ENCODE assay signal across 22 cellular contexts in the genomic region with DNA sequence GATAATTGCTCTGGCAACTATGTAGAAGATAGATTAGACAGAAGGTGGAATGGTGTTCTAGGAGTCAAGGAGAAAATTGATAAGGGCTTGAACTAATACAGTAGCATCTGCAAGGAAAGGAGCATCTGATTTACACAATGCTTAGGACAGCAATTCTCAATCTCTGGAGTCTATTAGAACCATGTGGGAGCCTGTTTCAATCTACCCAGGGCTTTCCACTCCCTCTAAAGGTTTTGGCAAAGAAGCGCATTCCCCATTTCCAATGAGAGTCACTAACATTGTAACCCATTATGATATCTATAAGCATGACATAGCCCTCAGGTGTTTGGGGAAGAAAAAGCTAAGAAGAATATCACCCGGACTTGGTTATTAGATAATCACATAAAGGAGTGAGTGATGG.
DNase-seq lines count a peak whose midpoint lies in the region; FAIRE-seq and TF ChIP-seq lines count a peak whose summit lies in the region.
"Had no signal": no experiment of that assay in that cellular context is flagged by ENCODE, and none has a peak within 500 bp of the region (broad histone marks: within the 10 kb centered on the region; RNA-seq: fewer than 3 reads in every experiment).

No MANE protein-coding gene starts in this region.

- H3K36me3 Mint-ChIP-seq in activated naive CD4-positive, alpha-beta T cell treated with anti-CD3 and anti-CD28 coated beads, Interleukin-2, amount 10 ng/mL, durations not matched to agents 7 days and 5 days: no peaks in the 10 kb centered on the region
- H3K36me3 Mint-ChIP-seq: CD4-positive, CD25-positive, alpha-beta regulatory T cell; CD8-positive, alpha-beta memory T cell; IgD-negative memory B cell had no signal

- TF ChIP-seq POLR2A in H1 (IDR thresholded peaks at IDR 0.05; ENCODE audit: control extremely low read depth in 1 of 2, low read depth in 2 of 2, low read length in 2 of 2): no peak
- TF ChIP-seq POLR2A in tibial nerve (IDR thresholded peaks at IDR 0.05): no peak

- no peak for FAIRE-seq in H1 (lab: Jason Lieb, UNC)
- FAIRE-seq: A204.1, GM12891, HepG2 had no signal

- no peaks in the 10 kb centered on the region for H3K9me3 Mint-ChIP-seq in activated naive CD4-positive, alpha-beta T cell treated with anti-CD3 and anti-CD28 coated beads, Interleukin-2, amount 10 ng/mL, durations not matched to agents 7 days and 5 days

- H3K27ac ChIP-seq in H1 (ENCODE audit: low read depth, low read length) (no peak overlapping the region), mesendoderm (ENCODE audit: low read depth, low read length) (no peak overlapping the region), tibial nerve (no peak overlapping the region)

- peaks cover 6% of the 10 kb centered on the region for H3K27me3 Mint-ChIP-seq in activated naive CD4-positive, alpha-beta T cell treated with anti-CD3 and anti-CD28 coated beads, Interleukin-2, amount 10 ng/mL, durations not matched to agents 7 days and 5 days
- H3K27me3 Mint-ChIP-seq: CD4-positive, CD25-positive, alpha-beta regulatory T cell; CD8-positive, alpha-beta memory T cell had no signal

- H3K79me2 ChIP-seq in H1 (ENCODE audit: control insufficient read depth in 1 of 2, insufficient read depth in 2 of 2, low read length in 2 of 2) (no peaks in the 10 kb centered on the region), mesendoderm (ENCODE audit: control insufficient read depth, insufficient read depth, low read length) (no peaks in the 10 kb centered on the region)

- H4K5ac ChIP-seq in H1 (ENCODE audit: insufficient read length, low read depth, low read length) (no peak overlapping the region), mesendoderm (ENCODE audit: low read length) (no peak overlapping the region)

- H4K8ac ChIP-seq in H1 (ENCODE audit: extremely low read depth, insufficient read depth, low read length): no peak overlapping the region
- H4K8ac ChIP-seq in mesendoderm (ENCODE audit: low read depth, low read length): peak overlapping the region; percentile 56

- no peaks in the 10 kb centered on the region for H3K27me3 ChIP-seq in H1 (replicated peaks in 1 of 4; ENCODE audit: control insufficient read depth in 3 of 4, extremely low read depth in 1 of 4, insufficient read depth in 3 of 4, low read length in 3 of 4)
- no peaks in the 10 kb centered on the region for H3K27me3 ChIP-seq in mesendoderm (ENCODE audit: insufficient read depth, low read length, poor library complexity)
- no peaks in the 10 kb centered on the region for H3K27me3 ChIP-seq in tibial nerve
- H3K27me3 ChIP-seq: BE2C had no signal

- no peak overlapping the region for H2AFZ ChIP-seq in H1 (ENCODE audit: low read length)

- no peak for TF ChIP-seq EP300 in H1 (IDR thresholded peaks at IDR 0.05; ENCODE audit: borderline replicate concordance in 1 of 2, low read depth in 2 of 2, low read length in 2 of 2)
- TF ChIP-seq EP300 in tibial nerve (IDR thresholded peaks at IDR 0.05): no peak

- H3K36me3 ChIP-seq in H1 (ENCODE audit: control insufficient read depth in 2 of 4, insufficient read depth in 4 of 4, low read length in 3 of 4) (no peaks in the 10 kb centered on the region), mesendoderm (ENCODE audit: control insufficient read depth, insufficient read depth, low read length) (no peaks in the 10 kb centered on the region), tibial nerve (no peaks in the 10 kb centered on the region)
- H3K36me3 ChIP-seq: BE2C, HAP-1 had no signal

- TF ChIP-seq CTCF in H1 (IDR thresholded peaks at IDR 0.05; ENCODE audit: control extremely low read depth in 1 of 3, insufficient read depth in 1 of 3, low read depth in 1 of 3, low read length in 3 of 3) (no peak), tibial nerve (IDR thresholded peaks at IDR 0.05) (no peak)

- H3K14ac ChIP-seq in H1 (ENCODE audit: insufficient read length): no peak overlapping the region

- H3K4me1 ChIP-seq in H1 (replicated peaks in 1 of 4; ENCODE audit: control insufficient read depth in 3 of 4, insufficient read depth in 4 of 4, low read length in 3 of 4) (no peaks in the 10 kb centered on the region), mesendoderm (ENCODE audit: control insufficient read depth, low read depth, low read length) (no peaks in the 10 kb centered on the region), tibial nerve (no peaks in the 10 kb centered on the region)
- H3K4me1 ChIP-seq: BE2C, HAP-1 had no signal

- peak; percentile 5 for DNase-seq in GM03348 (ENCODE audit: low spot score)
- DNase-seq in H1 (ENCODE audit: low read depth in 1 of 2, low spot score in 2 of 2): no peak
- no peak for DNase-seq in mesendoderm
- DNase-seq in tibial nerve (ENCODE audit: low spot score in 2 of 2): no peak
- DNase-seq in activated naive CD4-positive, alpha-beta T cell treated with anti-CD3 and anti-CD28 coated beads, Interleukin-2, amount 10 ng/mL, durations not matched to agents 7 days and 5 days: no peak
- no peak for DNase-seq in GM19238 (ENCODE audit: insufficient read length, low spot score)
- no peak for DNase-seq in activated naive CD4-positive, alpha-beta T cell (lab: John Stamatoyannopoulos, UW)
- DNase-seq: BE2C; C1 segment of cervical spinal cord; CD4-positive, CD25-positive, alpha-beta regulatory T cell; CD8-positive, alpha-beta memory T cell; COR-L47; DMS 273 treated with DMSO at 0.1 percent for 48 hours; DMS53; DND-41; EL; KG1 had no signal

- H3K4me1 Mint-ChIP-seq in activated naive CD4-positive, alpha-beta T cell treated with anti-CD3 and anti-CD28 coated beads, Interleukin-2, amount 10 ng/mL, durations not matched to agents 7 days and 5 days: no peaks in the 10 kb centered on the region
- H3K4me1 Mint-ChIP-seq: CD4-positive, CD25-positive, alpha-beta regulatory T cell; CD8-positive, alpha-beta memory T cell; IgD-negative memory B cell had no signal

- H4K20me1 ChIP-seq in H1 (replicated peaks in 1 of 2; ENCODE audit: control insufficient read depth in 1 of 2, insufficient read depth in 2 of 2, low read length in 2 of 2): no peaks in the 10 kb centered on the region

- POLR2A ChIA-PET in H1 (lab: Charles Lee; ENCODE audit: partially characterized antibody): no interaction called here

- no peak overlapping the region for H2BK120ac ChIP-seq in H1 (replicated peaks; ENCODE audit: low read depth, low read length)
- H2BK120ac ChIP-seq in mesendoderm (ENCODE audit: low read depth, low read length): no peak overlapping the region

- no peak overlapping the region for H3K27ac Mint-ChIP-seq in activated naive CD4-positive, alpha-beta T cell treated with anti-CD3 and anti-CD28 coated beads, Interleukin-2, amount 10 ng/mL, durations not matched to agents 7 days and 5 days
- H3K27ac Mint-ChIP-seq: CD4-positive, CD25-positive, alpha-beta regulatory T cell; CD8-positive, alpha-beta memory T cell; IgD-negative memory B cell had no signal

- WGBS in H1 (ENCODE audit: extremely low coverage in 1 of 2, insufficient coverage in 1 of 2, insufficient read length in 1 of 2, insufficient replicate concordance in 2 of 2, low coverage in 1 of 2, low lambda C conversion rate in 2 of 2, missing lambda C conversion rate in 1 of 2), 2 experiments: 87% methylated on average over 2 of the region's 2 CpGs; no CpG with 5 or more reads in 1 of the 2 experiments
- no CpG with 5 or more reads among the region's 2 CpGs for WGBS in mesendoderm (ENCODE audit: extremely low coverage, insufficient coverage, low lambda C conversion rate)
- WGBS in tibial nerve, 2 donors: 93 to 97% methylated on average over 2 of the region's 2 CpGs

- H2BK5ac ChIP-seq in H1 (ENCODE audit: low read depth, low read length) (no peak overlapping the region), mesendoderm (ENCODE audit: low read length) (no peak overlapping the region)

- no peak overlapping the region for H3K4ac ChIP-seq in H1 (replicated peaks; ENCODE audit: insufficient read length, low read depth, low read length)
- no peak overlapping the region for H3K4ac ChIP-seq in mesendoderm (ENCODE audit: low read depth, low read length)

- H3K56ac ChIP-seq in H1 (replicated peaks; ENCODE audit: insufficient read length, low read depth, low read length): no peak overlapping the region
- no peak overlapping the region for H3K56ac ChIP-seq in mesendoderm (ENCODE audit: low read length)

- no peak overlapping the region for H2BK12ac ChIP-seq in H1 (ENCODE audit: low read depth, low read length)

- H3K4me2 ChIP-seq in H1 (ENCODE audit: insufficient read depth in 1 of 2, low read depth in 2 of 2, low read length in 2 of 2) (no peak overlapping the region), mesendoderm (ENCODE audit: low read length) (no peak overlapping the region)

- H2AK5ac ChIP-seq in H1 (ENCODE audit: low read depth, low read length) (no peak overlapping the region), mesendoderm (ENCODE audit: low read length) (no peak overlapping the region)

- H3K18ac ChIP-seq in H1 (ENCODE audit: extremely low read depth, low read length): no peak overlapping the region
- no peak overlapping the region for H3K18ac ChIP-seq in mesendoderm (ENCODE audit: low read length)

- H3K79me1 ChIP-seq in H1 (ENCODE audit: low read depth, low read length) (no peaks in the 10 kb centered on the region), mesendoderm (ENCODE audit: low read length) (no peaks in the 10 kb centered on the region)

- no peak overlapping the region for H2BK20ac ChIP-seq in H1 (ENCODE audit: low read length)

- no peak overlapping the region for H3K9ac ChIP-seq in H1 (replicated peaks in 1 of 4; ENCODE audit: extremely low read depth in 1 of 4, low read depth in 3 of 4, low read length in 3 of 4)
- no peak overlapping the region for H3K9ac ChIP-seq in mesendoderm (ENCODE audit: low read length)

- CTCF ChIA-PET in H1 (lab: Charles Lee; ENCODE audit: partially characterized antibody): interaction anchor here (0.6 kb wide), 1 partner anchor 133 kb away, joined by 3 read pairs; no protein-coding TSS in a partner anchor
- CTCF ChIA-PET in activated naive CD4-positive, alpha-beta T cell treated with anti-CD3 and anti-CD28 coated beads, Interleukin-2, amount 10 ng/mL, durations not matched to agents 7 days and 5 days (lab: Charles Lee): no interaction called here

- no peak overlapping the region for H3K4me3 Mint-ChIP-seq in activated naive CD4-positive, alpha-beta T cell treated with anti-CD3 and anti-CD28 coated beads, Interleukin-2, amount 10 ng/mL, durations not matched to agents 7 days and 5 days
- H3K4me3 Mint-ChIP-seq: CD4-positive, CD25-positive, alpha-beta regulatory T cell; CD8-positive, alpha-beta memory T cell; IgD-negative memory B cell had no signal

- no peak overlapping the region for H3K23ac ChIP-seq in H1 (ENCODE audit: insufficient read length)
- H3K23ac ChIP-seq in mesendoderm (ENCODE audit: low read length): no peak overlapping the region

- H4K91ac ChIP-seq in H1 (replicated peaks; ENCODE audit: insufficient read length, low read length): no peak overlapping the region

- H3K9me3 ChIP-seq in H1 (ENCODE audit: insufficient read depth in 2 of 2, low read depth in 1 of 2, low read length in 1 of 2): peaks cover 0 to 2% of the 10 kb centered on the region in 2 experiments; a peak in 1 of 4 replicates
- H3K9me3 ChIP-seq in tibial nerve: no peaks in the 10 kb centered on the region
- H3K9me3 ChIP-seq: BE2C, HAP-1 had no signal

- no peaks in the 10 kb centered on the region for H3K23me2 ChIP-seq in H1 (ENCODE audit: low read depth, low read length)

- H2BK15ac ChIP-seq in H1 (ENCODE audit: low read length) (no peak overlapping the region), mesendoderm (replicated peaks; ENCODE audit: low read depth) (no peak overlapping the region)

- H3K4me3 ChIP-seq in H1 (ENCODE audit: extremely low read depth in 1 of 4, insufficient read depth in 2 of 4, low read depth in 3 of 4, low read length in 4 of 4): no peak overlapping the region
- no peak overlapping the region for H3K4me3 ChIP-seq in mesendoderm (ENCODE audit: low read length)
- H3K4me3 ChIP-seq in tibial nerve: no peak overlapping the region
- H3K4me3 ChIP-seq: HAP-1 had no signal

- TF ChIP-seq RAD21 in H1 (IDR thresholded peaks at IDR 0.05 in 1 of 2, conservative IDR thresholded peaks at IDR 0.05 in 1 of 2; ENCODE audit: low read depth in 2 of 2, low read length in 2 of 2): 0 out of 4 replicates have a peak, but pooled peaks have one; percentile 13 to 19
